ENCODE assay signal across 35 cellular contexts in the genomic region with DNA sequence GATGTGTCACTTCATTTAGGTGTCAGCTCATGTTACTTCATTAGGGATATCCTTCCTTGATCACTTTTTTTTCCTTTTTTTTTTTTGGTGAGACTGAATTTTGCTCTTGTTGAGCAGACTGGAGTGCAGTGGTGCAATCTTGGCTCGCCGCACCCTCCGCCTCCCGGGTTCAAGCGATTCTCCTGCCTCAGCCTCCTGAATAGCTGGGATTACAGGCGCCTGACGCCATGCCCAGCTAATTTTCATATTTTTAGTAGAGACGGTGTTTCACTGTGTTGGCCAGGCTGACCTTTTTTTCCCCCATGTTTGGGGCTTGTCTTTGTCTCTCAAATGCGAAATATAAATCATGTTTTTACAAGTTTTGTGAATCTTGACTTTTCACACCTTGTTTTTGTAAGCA. TPM values are rescaled to one million over a fixed set of nuclear protein-coding genes. Genes with fewer than 3 reads are reported as not detected.
A peak's percentile ranks its signal among the peaks of the same experiment; 100 is the strongest.
DNase-seq lines count a peak whose midpoint lies in the region; ATAC-seq and TF ChIP-seq lines count a peak whose summit lies in the region.
"Had no signal": no experiment of that assay in that cellular context is flagged by ENCODE, and none has a peak within 500 bp of the region (broad histone marks: within the 10 kb centered on the region; RNA-seq: fewer than 3 reads in every experiment).

No MANE protein-coding gene starts in this region.

- H3K4me3 ChIP-seq in SK-N-SH (ENCODE audit: low read depth in 2 of 2, low read length in 1 of 2) (no peak overlapping the region), trophoblast cell (ENCODE audit: low read depth, low read length) (no peak overlapping the region)
- H3K4me3 ChIP-seq: A549; BLaER1; BLaER1 treated with 17β-estradiol and CSF1 and Interleukin-3, amounts not matched to agents 10 nM and 100 nM had no signal

- no peaks in the 10 kb centered on the region for H3K9me3 Mint-ChIP-seq in endothelial cell (ENCODE audit: unreplicated experiment)
- H3K9me3 Mint-ChIP-seq: CD4-positive, alpha-beta memory T cell; CD4-positive, alpha-beta T cell; CD8-positive, alpha-beta memory T cell; CD8-positive, alpha-beta T cell had no signal

- no peaks in the 10 kb centered on the region for H3K27me3 ChIP-seq in SK-N-SH (ENCODE audit: insufficient read depth)
- no peaks in the 10 kb centered on the region for H3K27me3 ChIP-seq in trophoblast cell (ENCODE audit: insufficient read depth, low read length)
- H3K27me3 ChIP-seq: BE2C; BLaER1; BLaER1 treated with 17β-estradiol and CSF1 and Interleukin-3, amounts not matched to agents 10 nM and 100 nM had no signal

- no peak overlapping the region for H3K4me2 ChIP-seq in SK-N-SH
- no peak overlapping the region for H3K4me2 ChIP-seq in trophoblast cell (ENCODE audit: low read length)
- H3K4me2 ChIP-seq: A549; BLaER1; BLaER1 treated with 17β-estradiol and CSF1 and Interleukin-3, amounts not matched to agents 10 nM and 100 nM had no signal

- 0 out of 2 replicates have a peak overlapping the region, but pooled peaks have one; percentile 35 for H2AFZ ChIP-seq in SK-N-SH (ENCODE audit: low read depth)
- H2AFZ ChIP-seq in trophoblast cell (ENCODE audit: insufficient read depth, low read length, poor library complexity), result no peak overlapping the region

- H2AK5ac ChIP-seq in trophoblast cell (ENCODE audit: low read length), result no peak overlapping the region

- H4K20me1 ChIP-seq in SK-N-SH (ENCODE audit: insufficient read depth), result no peaks in the 10 kb centered on the region
- H4K20me1 ChIP-seq: BLaER1; BLaER1 treated with 17β-estradiol and CSF1 and Interleukin-3, amounts not matched to agents 10 nM and 100 nM had no signal

- H3K4me1 ChIP-seq in SK-N-SH (ENCODE audit: control insufficient read depth in 1 of 2, insufficient read depth in 2 of 2, low read depth in 1 of 2, low read length in 1 of 2) (no peaks in the 10 kb centered on the region; a peak in 1 of 4 replicates), trophoblast cell (ENCODE audit: control insufficient read depth in 1 of 2, insufficient read depth in 2 of 2, low read length in 2 of 2) (no peaks in the 10 kb centered on the region)
- H3K4me1 ChIP-seq: A549, BE2C, Caco-2 had no signal

- no peak overlapping the region for H2BK12ac ChIP-seq in trophoblast cell (ENCODE audit: low read length)

- H3K9me3 ChIP-seq in SK-N-SH (no peaks in the 10 kb centered on the region), trophoblast cell (ENCODE audit: insufficient read depth, low read depth, low read length) (peaks cover 2% of the 10 kb centered on the region)
- H3K9me3 ChIP-seq: A549, BE2C, Caco-2 had no signal

- H3K4ac ChIP-seq in trophoblast cell (ENCODE audit: low read depth, low read length), result no peak overlapping the region

- no peaks in the 10 kb centered on the region for H3K79me2 ChIP-seq in SK-N-SH (ENCODE audit: insufficient read depth)
- H3K79me2 ChIP-seq in trophoblast cell (ENCODE audit: control insufficient read depth, insufficient read depth, low read length, poor library complexity), result no peaks in the 10 kb centered on the region

- H3K36me3 ChIP-seq in SK-N-SH (replicated peaks in 1 of 2; ENCODE audit: control insufficient read depth in 1 of 2, insufficient read depth in 2 of 2, low read length in 1 of 2) (no peaks in the 10 kb centered on the region), trophoblast cell (ENCODE audit: control insufficient read depth in 1 of 2, insufficient read depth in 2 of 2, low read length in 2 of 2) (no peaks in the 10 kb centered on the region)
- H3K36me3 ChIP-seq: BE2C; BLaER1; BLaER1 treated with 17β-estradiol and CSF1 and Interleukin-3, amounts not matched to agents 10 nM and 100 nM had no signal

- no peaks in the 10 kb centered on the region for H3K79me1 ChIP-seq in trophoblast cell (ENCODE audit: low read length)

- WGBS in SK-N-SH (ENCODE audit: low lambda C conversion rate), result 82% methylated on average over 9 of the region's 9 CpGs
- no CpG with 5 or more reads among the region's 9 CpGs for WGBS in trophoblast cell (ENCODE audit: extremely low coverage, insufficient coverage, insufficient read length)

- H4K91ac ChIP-seq in trophoblast cell (ENCODE audit: low read depth, low read length), result no peak overlapping the region

- ATAC-seq in SK-N-SH treated with all-trans-retinoic acid at 6 μM for 48 hours (no peak), HG03175 (IDR thresholded peaks at IDR 0.05; ENCODE audit: unreplicated experiment) (no peak)
- ATAC-seq: CD8-positive, alpha-beta T cell had no signal

- H3K9me2 ChIP-seq in SK-N-SH, result no peaks in the 10 kb centered on the region

- no peaks in the 10 kb centered on the region for H3F3A ChIP-seq in SK-N-SH (replicated peaks; ENCODE audit: insufficient read depth)

- CTCF ChIA-PET in SK-N-SH (lab: Yijun Ruan, JAX), result no interaction called here

- H3K14ac ChIP-seq in trophoblast cell (ENCODE audit: low read length), result no peak overlapping the region

- no peak overlapping the region for H3K4me3 Mint-ChIP-seq in endothelial cell (ENCODE audit: unreplicated experiment)
- H3K4me3 Mint-ChIP-seq: B cell; CD14-positive monocyte; CD4-positive, alpha-beta memory T cell; CD4-positive, alpha-beta T cell; CD4-positive, CD25-positive, alpha-beta regulatory T cell; CD8-positive, alpha-beta T cell had no signal

- no peak overlapping the region for H2BK120ac ChIP-seq in trophoblast cell (ENCODE audit: insufficient read depth, low read length, poor library complexity)

- no peaks in the 10 kb centered on the region for H3K36me3 Mint-ChIP-seq in endothelial cell (ENCODE audit: low read depth, unreplicated experiment)
- H3K36me3 Mint-ChIP-seq: CD14-positive monocyte; CD4-positive, alpha-beta memory T cell; CD4-positive, CD25-positive, alpha-beta regulatory T cell; CD8-positive, alpha-beta T cell had no signal

- TF ChIP-seq EP300 in SK-N-SH (IDR thresholded peaks at IDR 0.05; ENCODE audit: borderline replicate concordance in 1 of 2, low read depth in 1 of 2, low read length in 1 of 2), result no peak

- H3K27ac ChIP-seq in SK-N-SH (ENCODE audit: low read depth in 2 of 2, low read length in 1 of 2) (no peak overlapping the region), trophoblast cell (ENCODE audit: low read depth, low read length) (no peak overlapping the region)
- H3K27ac ChIP-seq: 22Rv1; A549; BLaER1; BLaER1 treated with 17β-estradiol and CSF1 and Interleukin-3, amounts not matched to agents 10 nM and 100 nM; C4-2B had no signal

- H3K9ac ChIP-seq in SK-N-SH (no peak overlapping the region), trophoblast cell (ENCODE audit: low read length) (no peak overlapping the region)
- H3K9ac ChIP-seq: BLaER1; BLaER1 treated with 17β-estradiol and CSF1 and Interleukin-3, amounts not matched to agents 10 nM and 100 nM had no signal

- H3K18ac ChIP-seq in trophoblast cell (ENCODE audit: low read length), result no peak overlapping the region

- POLR2A ChIA-PET in SK-N-SH (lab: Yijun Ruan, JAX), result no interaction called here

- H3K23ac ChIP-seq in trophoblast cell (ENCODE audit: low read length), result no peak overlapping the region

- H3K27me3 Mint-ChIP-seq in endothelial cell (ENCODE audit: unreplicated experiment), result peaks cover 8% of the 10 kb centered on the region

- no peak for DNase-seq in SK-N-SH
- no peak for DNase-seq in endothelial cell (ENCODE audit: low spot score)
- DNase-seq in mesenteric fat pad (ENCODE audit: low spot score), result peak; percentile 55
- DNase-seq in trophoblast cell, result peak; percentile 61 to 71
- no peak for DNase-seq in SW 1271 (lab: John Stamatoyannopoulos, UW)
- no peak for DNase-seq in occipital lobe (lab: John Stamatoyannopoulos, UW)
- DNase-seq: 8988T; ACHN; AML-193; C1 segment of cervical spinal cord; Caco-2; Calu3; CD4-positive, alpha-beta memory T cell; CD4-positive, alpha-beta T cell; CD4-positive, CD25-positive, alpha-beta regulatory T cell; CD8-positive, alpha-beta memory T cell; CD8-positive, alpha-beta T cell; COR-L47; DMS 273 treated with DMSO at 0.1 percent for 48 hours; DMS153; DMS53; DMS79; DMS79 treated with DMSO at 0.1 percent for 48 hours; DND-41; EL had no signal

- H4K12ac ChIP-seq in trophoblast cell (ENCODE audit: low read depth, low read length), result no peak overlapping the region

- peaks cover 9% of the 10 kb centered on the region for H3K4me1 Mint-ChIP-seq in endothelial cell (ENCODE audit: unreplicated experiment)
- H3K4me1 Mint-ChIP-seq: CD14-positive monocyte had no signal

- no peak overlapping the region for H2BK5ac ChIP-seq in trophoblast cell (ENCODE audit: low read depth, low read length, poor library complexity)

- TF ChIP-seq RAD21 in SK-N-SH (IDR thresholded peaks at IDR 0.05; ENCODE audit: low read length), result no peak

- H3K27ac Mint-ChIP-seq in endothelial cell (ENCODE audit: unreplicated experiment), result peak overlapping the region; percentile 5
- H3K27ac Mint-ChIP-seq: B cell; CD14-positive monocyte; CD4-positive, alpha-beta memory T cell; CD4-positive, alpha-beta T cell; CD4-positive, CD25-positive, alpha-beta regulatory T cell; CD8-positive, alpha-beta memory T cell; CD8-positive, alpha-beta T cell had no signal

- no peak for TF ChIP-seq CTCF in SK-N-SH (IDR thresholded peaks at IDR 0.05)
- no peak for TF ChIP-seq CTCF in endothelial cell (IDR thresholded peaks at IDR 0.05; ENCODE audit: unreplicated experiment)

- no peak overlapping the region for H4K8ac ChIP-seq in trophoblast cell (ENCODE audit: low read depth, low read length)

TF ChIP-seq in SK-N-SH, 30 proteins besides CTCF, POLR2A, EP300 and RAD21 (continues in another document):
- no peak for TF ChIP-seq CHD2 (IDR thresholded peaks at IDR 0.05; ENCODE audit: low read length, partially characterized antibody)
- TF ChIP-seq JUND (IDR thresholded peaks at IDR 0.05), result no peak
- no peak for TF ChIP-seq POLR2AphosphoS5 (IDR thresholded peaks at IDR 0.05; ENCODE audit: low read depth, low read length)
- TF ChIP-seq RXRA (IDR thresholded peaks at IDR 0.05; ENCODE audit: borderline replicate concordance, low read depth), result no peak
- no peak for TF ChIP-seq EZH2phosphoT487 (IDR thresholded peaks at IDR 0.05; ENCODE audit: borderline replicate concordance, low read depth)

TF ChIP-seq in SK-N-SH treated with all-trans-retinoic acid at 6 μM for 48 hours, 23 proteins besides CTCF, POLR2A, EP300 and RAD21 (continues in another document):
- TF ChIP-seq PPARA (CRISPR knock-in tag; IDR thresholded peaks at IDR 0.05; ENCODE audit: borderline replicate concordance) (no peak), ZC3H10 (CRISPR knock-in tag; IDR thresholded peaks at IDR 0.05) (no peak), ZNF565 (CRISPR knock-in tag; conservative IDR thresholded peaks at IDR 0.05; ENCODE audit: low read depth) (no peak), ESRRG (CRISPR knock-in tag; IDR thresholded peaks at IDR 0.05) (no peak), ZNF8 (CRISPR knock-in tag; IDR thresholded peaks at IDR 0.05) (no peak), CSDC2 (CRISPR knock-in tag; IDR thresholded peaks at IDR 0.05) (no peak)

RNA-seq across cellular contexts. Expression of gene AACS, which starts 9.6 kb away (rescaled TPM):
- polyA plus RNA-seq in SK-N-SH (2012; rRNA removed), result 17.1 and 17.3 TPM in 2 replicates
- polyA plus RNA-seq in SK-N-SH (2012; cell fraction: cytosol; rRNA removed), result 11.1 and 14.1 TPM in 2 replicates
- polyA plus RNA-seq in SK-N-SH (2012; cell fraction: nucleus; rRNA removed), result 44.1 and 51.0 TPM in 2 replicates
- total RNA-seq in endothelial cell (ENCODE audit: unreplicated experiment), result 77.6 TPM
- total RNA-seq in mesenteric fat pad, result 37.8 TPM
- polyA plus RNA-seq in trophoblast cell (2013), result 10.6 and 10.7 TPM in 2 replicates
- 25.7 TPM for total RNA-seq in occipital lobe

Comparison
In these comparisons a context has a peak if more than half of its experiments do, and no peak if none do; other contexts are left out.
1. DNase-seq: peak in mesenteric fat pad (single experiment) and trophoblast cell (2 of 2); none in SK-N-SH (single experiment), endothelial cell (single experiment), SW 1271 (0 of 2) and occipital lobe (single experiment).